14 cellular contexts compared by ENCODE assay signal in the genomic region with DNA sequence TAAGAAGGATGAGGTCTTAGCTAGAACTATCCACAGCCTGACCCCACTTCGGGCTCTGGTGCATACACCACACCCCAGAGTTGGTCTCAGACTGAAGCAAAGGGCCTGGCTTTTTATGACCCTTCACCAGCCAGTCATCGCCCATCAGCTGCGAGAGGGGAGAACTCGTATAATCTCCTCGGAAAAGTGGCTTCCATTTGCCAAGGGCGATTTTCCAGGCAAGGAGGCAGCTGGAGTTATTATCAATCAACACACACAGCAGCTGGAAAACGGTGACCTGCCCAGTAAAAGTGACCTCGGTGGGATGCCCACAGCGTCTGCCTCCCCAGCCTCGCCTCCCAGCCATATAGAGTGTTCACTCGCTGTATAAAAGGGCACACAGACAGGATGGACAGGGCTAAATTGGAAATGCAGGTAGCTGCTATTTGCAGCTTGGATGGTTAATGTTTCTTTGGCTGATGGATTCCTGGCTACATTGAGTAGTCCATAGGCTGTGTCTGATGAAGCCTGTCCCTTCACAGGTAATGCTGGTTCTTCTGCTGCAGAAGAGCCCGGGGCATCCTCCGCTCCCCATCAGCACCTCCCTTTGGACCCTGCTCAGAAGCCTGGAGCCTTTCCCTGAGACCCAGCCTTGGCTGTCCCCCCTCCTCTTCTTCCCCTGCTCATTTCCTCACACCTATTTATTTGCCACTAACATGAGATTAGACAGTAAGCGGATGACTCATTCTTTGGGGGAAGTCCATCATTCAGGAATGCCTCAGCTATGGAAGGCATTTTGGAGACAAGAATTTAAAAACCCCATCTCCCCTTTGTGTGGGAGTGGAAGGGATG. TPM values are rescaled to one million over a fixed set of nuclear protein-coding genes. Genes with fewer than 3 reads are reported as not detected.
DNase-seq lines count a peak whose midpoint lies in the region; ATAC-seq, FAIRE-seq and TF ChIP-seq lines count a peak whose summit lies in the region.
"Had no signal": no experiment of that assay in that cellular context is flagged by ENCODE, and none has a peak within 500 bp of the region (broad histone marks: within the 10 kb centered on the region; RNA-seq: fewer than 3 reads in every experiment).

No MANE protein-coding gene starts in this region.

- DNase-seq in ELR (ENCODE audit: low read depth) (peak; percentile 61), RCC 7860 (ENCODE audit: low spot score) (peak; percentile 62), fibroblast of gingiva (ENCODE audit: low read depth) (peak; percentile 23), osteoblast (ENCODE audit: insufficient read length, low spot score, missing footprints) (peak; percentile 53), GOT3 (lab: John Stamatoyannopoulos, UW) (no peak)
- no peak for DNase-seq in activated CD4-positive, alpha-beta T cell treated with anti-CD3 and anti-CD28 coated beads, Interleukin-2, amount 10 ng/mL, durations not matched to agents 24 days and 14 days
- DNase-seq in stimulated activated naive B cell treated with anti-CD40 and anti-IgM and Interleukin-4, amounts not matched to agents 10 μg/mL and 1 μg/mL and 100 μg/mL, for 72 hours, result no peak
- DNase-seq: activated CD4-positive, alpha-beta T cell treated with anti-CD3 and anti-CD28 coated beads for 36 hours; activated naive CD8-positive, alpha-beta T cell treated with anti-CD3 and anti-CD28 coated beads, Interleukin-2, amount 10 ng/mL, durations not matched to agents 7 days and 5 days; GF-D8; head of caudate nucleus; NCI-H1092; nucleus accumbens had no signal

- FAIRE-seq in RCC 7860 (lab: Jason Lieb, UNC), result peak; percentile 30

- H3K27me3 ChIP-seq in osteoblast (ENCODE audit: insufficient read depth, low read length), result no peaks in the 10 kb centered on the region

- H3K4me3 Mint-ChIP-seq in activated CD4-positive, alpha-beta T cell treated with anti-CD3 and anti-CD28 coated beads, Interleukin-2, amount 10 ng/mL, durations not matched to agents 24 days and 14 days, result no peak overlapping the region
- no peak overlapping the region for H3K4me3 Mint-ChIP-seq in stimulated activated naive B cell treated with anti-CD40 and anti-IgM and Interleukin-4, amounts not matched to agents 10 μg/mL and 1 μg/mL and 100 μg/mL, for 72 hours
- H3K4me3 Mint-ChIP-seq: activated CD4-positive, alpha-beta T cell treated with anti-CD3 and anti-CD28 coated beads for 36 hours; activated naive CD8-positive, alpha-beta T cell treated with anti-CD3 and anti-CD28 coated beads, Interleukin-2, amount 10 ng/mL, durations not matched to agents 7 days and 5 days had no signal

- H3K4me3 ChIP-seq in osteoblast (ENCODE audit: insufficient read depth, low read length), result no peak overlapping the region

- no peaks in the 10 kb centered on the region for H3K79me2 ChIP-seq in osteoblast (ENCODE audit: insufficient read depth, low read length)

- H3K9me3 ChIP-seq in osteoblast (ENCODE audit: low read depth, low read length), result no peaks in the 10 kb centered on the region

- H3K36me3 ChIP-seq in osteoblast (ENCODE audit: insufficient read depth, low read length), result no peaks in the 10 kb centered on the region

- H3K36me3 Mint-ChIP-seq in activated CD4-positive, alpha-beta T cell treated with anti-CD3 and anti-CD28 coated beads, Interleukin-2, amount 10 ng/mL, durations not matched to agents 24 days and 14 days (ENCODE audit: low read depth), result no peaks in the 10 kb centered on the region
- H3K36me3 Mint-ChIP-seq in stimulated activated naive B cell treated with anti-CD40 and anti-IgM and Interleukin-4, amounts not matched to agents 10 μg/mL and 1 μg/mL and 100 μg/mL, for 72 hours, result peaks cover 34 to 39% of the 10 kb centered on the region in 2 donors
- H3K36me3 Mint-ChIP-seq: activated naive CD8-positive, alpha-beta T cell treated with anti-CD3 and anti-CD28 coated beads, Interleukin-2, amount 10 ng/mL, durations not matched to agents 7 days and 5 days had no signal

- no peaks in the 10 kb centered on the region for H4K20me1 ChIP-seq in osteoblast (ENCODE audit: insufficient read depth, low read length)

- intact Hi-C loops in activated CD4-positive, alpha-beta T cell treated with anti-CD3 and anti-CD28 coated beads, Interleukin-2, amount 10 ng/mL, durations not matched to agents 24 days and 14 days (cut with micrococcal nuclease), result no loop called here

- H3K9me3 Mint-ChIP-seq in activated CD4-positive, alpha-beta T cell treated with anti-CD3 and anti-CD28 coated beads, Interleukin-2, amount 10 ng/mL, durations not matched to agents 24 days and 14 days, result no peaks in the 10 kb centered on the region
- H3K9me3 Mint-ChIP-seq in stimulated activated naive B cell treated with anti-CD40 and anti-IgM and Interleukin-4, amounts not matched to agents 10 μg/mL and 1 μg/mL and 100 μg/mL, for 72 hours, result no peaks in the 10 kb centered on the region
- H3K9me3 Mint-ChIP-seq: activated naive CD8-positive, alpha-beta T cell treated with anti-CD3 and anti-CD28 coated beads, Interleukin-2, amount 10 ng/mL, durations not matched to agents 7 days and 5 days had no signal

- H3K27ac ChIP-seq in osteoblast (ENCODE audit: low read depth, low read length), result no peak overlapping the region

- no peak for ATAC-seq in HG03025 (IDR thresholded peaks at IDR 0.05; ENCODE audit: low FRiP score, unreplicated experiment)
- ATAC-seq in stimulated activated naive B cell treated with anti-CD40 and anti-IgM and Interleukin-4, amounts not matched to agents 10 μg/mL and 1 μg/mL and 100 μg/mL, for 72 hours (replicated peaks), result no peak
- ATAC-seq: activated CD4-positive, alpha-beta T cell treated with anti-CD3 and anti-CD28 coated beads for 36 hours had no signal

- H3K4me1 Mint-ChIP-seq in activated CD4-positive, alpha-beta T cell treated with anti-CD3 and anti-CD28 coated beads, Interleukin-2, amount 10 ng/mL, durations not matched to agents 24 days and 14 days, result no peaks in the 10 kb centered on the region
- no peaks in the 10 kb centered on the region for H3K4me1 Mint-ChIP-seq in stimulated activated naive B cell treated with anti-CD40 and anti-IgM and Interleukin-4, amounts not matched to agents 10 μg/mL and 1 μg/mL and 100 μg/mL, for 72 hours
- H3K4me1 Mint-ChIP-seq: activated CD4-positive, alpha-beta T cell treated with anti-CD3 and anti-CD28 coated beads for 36 hours; activated naive CD8-positive, alpha-beta T cell treated with anti-CD3 and anti-CD28 coated beads, Interleukin-2, amount 10 ng/mL, durations not matched to agents 7 days and 5 days had no signal

- peak overlapping the region; percentile 40 for H3K4me2 ChIP-seq in osteoblast (ENCODE audit: insufficient read depth, low read length)

- TF ChIP-seq CTCF in osteoblast (IDR thresholded peaks at IDR 0.05; ENCODE audit: extremely low read depth, low read depth, low read length), result no peak

- H3K27ac Mint-ChIP-seq in activated CD4-positive, alpha-beta T cell treated with anti-CD3 and anti-CD28 coated beads, Interleukin-2, amount 10 ng/mL, durations not matched to agents 24 days and 14 days, result no peak overlapping the region
- no peak overlapping the region for H3K27ac Mint-ChIP-seq in stimulated activated naive B cell treated with anti-CD40 and anti-IgM and Interleukin-4, amounts not matched to agents 10 μg/mL and 1 μg/mL and 100 μg/mL, for 72 hours
- H3K27ac Mint-ChIP-seq: activated CD4-positive, alpha-beta T cell treated with anti-CD3 and anti-CD28 coated beads for 36 hours; activated naive CD8-positive, alpha-beta T cell treated with anti-CD3 and anti-CD28 coated beads, Interleukin-2, amount 10 ng/mL, durations not matched to agents 7 days and 5 days had no signal

- H2AFZ ChIP-seq in osteoblast (ENCODE audit: low read length), result no peak overlapping the region

- H3K4me1 ChIP-seq in osteoblast (ENCODE audit: insufficient read depth, low read length), result peaks cover 9% of the 10 kb centered on the region

- H3K27me3 Mint-ChIP-seq in activated CD4-positive, alpha-beta T cell treated with anti-CD3 and anti-CD28 coated beads, Interleukin-2, amount 10 ng/mL, durations not matched to agents 24 days and 14 days, result no peaks in the 10 kb centered on the region
- no peaks in the 10 kb centered on the region for H3K27me3 Mint-ChIP-seq in stimulated activated naive B cell treated with anti-CD40 and anti-IgM and Interleukin-4, amounts not matched to agents 10 μg/mL and 1 μg/mL and 100 μg/mL, for 72 hours
- H3K27me3 Mint-ChIP-seq: activated CD4-positive, alpha-beta T cell treated with anti-CD3 and anti-CD28 coated beads for 36 hours; activated naive CD8-positive, alpha-beta T cell treated with anti-CD3 and anti-CD28 coated beads, Interleukin-2, amount 10 ng/mL, durations not matched to agents 7 days and 5 days had no signal

RNA-seq across cellular contexts. Expression of a gene that starts 45.7 kb away (rescaled TPM):
- 3.5 and 4.0 TPM in 2 replicates for total RNA-seq in osteoblast
- 19.3 and 20.4 TPM in 2 replicates for total RNA-seq in activated CD4-positive, alpha-beta T cell treated with anti-CD3 and anti-CD28 coated beads, Interleukin-2, amount 10 ng/mL, durations not matched to agents 24 days and 14 days

RNA-seq across cellular contexts. Expression of a gene that starts 45.9 kb away (rescaled TPM):
- total RNA-seq in osteoblast, result 39.5 and 42.7 TPM in 2 replicates
- total RNA-seq in activated CD4-positive, alpha-beta T cell treated with anti-CD3 and anti-CD28 coated beads, Interleukin-2, amount 10 ng/mL, durations not matched to agents 24 days and 14 days, result 74.1 and 74.9 TPM in 2 replicates

Comparison
In these comparisons a context has a peak if more than half of its experiments do, and no peak if none do; other contexts are left out.
1. DNase-seq: peak in ELR (single experiment), RCC 7860 (single experiment), fibroblast of gingiva (single experiment) and osteoblast (single experiment); none in activated CD4-positive, alpha-beta T cell treated with anti-CD3 and anti-CD28 coated beads, Interleukin-2, amount 10 ng/mL, durations not matched to agents 24 days and 14 days (single experiment), GOT3 (single experiment) and stimulated activated naive B cell treated with anti-CD40 and anti-IgM and Interleukin-4, amounts not matched to agents 10 μg/mL and 1 μg/mL and 100 μg/mL, for 72 hours (single experiment).